ENCODE assay signal across 1 cellular context in genomic region chr4:46937493-46937892, GRCh38.
A peak's percentile ranks its signal among the peaks of the same experiment; 100 is the strongest.
TF ChIP-seq lines count a peak whose summit lies in the region.

No MANE protein-coding gene starts in this region.

TF ChIP-seq in GM12878, 131 proteins besides CTCF, POLR2A, EP300 and RAD21:
- 0 out of 4 replicates have a peak, but pooled peaks of 1 of the 2 experiments have one; percentile 19 for TF ChIP-seq SRF (IDR thresholded peaks at IDR 0.05; ENCODE audit: low read depth in 2 of 2, low read length in 2 of 2)
- peak; percentile 54; the same call in 1 of the 2 replicates for TF ChIP-seq SMC3 (IDR thresholded peaks at IDR 0.05; ENCODE audit: borderline replicate concordance, low read length)
- no peak for TF ChIP-seq STAT3 (IDR thresholded peaks at IDR 0.05; ENCODE audit: low read depth, low read length)
- TF ChIP-seq CBX5 (IDR thresholded peaks at IDR 0.05; ENCODE audit: low read depth) = no peak
